Comparison of ENCODE assay signal across 15 cellular contexts in the genomic region with DNA sequence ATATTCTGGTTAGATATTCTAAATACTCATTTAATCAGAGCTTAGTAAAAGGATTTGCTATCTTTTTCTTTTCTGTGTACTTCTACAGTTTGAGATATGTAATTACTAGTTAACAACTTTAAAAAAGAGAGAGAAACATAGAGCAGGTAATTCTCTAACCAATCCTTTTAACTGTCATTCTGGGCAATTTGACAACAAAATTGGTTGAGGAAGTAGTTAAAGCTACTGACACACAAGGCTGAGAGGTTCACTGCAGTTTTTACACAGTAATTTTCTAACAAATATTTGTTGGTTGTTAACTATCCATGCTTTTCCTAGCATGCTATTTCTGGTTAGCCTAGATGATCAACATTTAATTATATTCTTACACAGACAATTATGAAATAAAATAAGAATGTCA. TPM values are rescaled to one million over a fixed set of nuclear protein-coding genes. Genes with fewer than 3 reads are reported as not detected.
DNase-seq lines count a peak whose midpoint lies in the region; ATAC-seq, FAIRE-seq and TF ChIP-seq lines count a peak whose summit lies in the region.
"Had no signal": no experiment of that assay in that cellular context is flagged by ENCODE, and none has a peak within 500 bp of the region (broad histone marks: within the 10 kb centered on the region; RNA-seq: fewer than 3 reads in every experiment).

No MANE protein-coding gene starts in this region.

- TF ChIP-seq CTCF in brain (conservative IDR thresholded peaks at IDR 0.05), result no peak
- TF ChIP-seq CTCF in pancreas (IDR thresholded peaks at IDR 0.05), result no peak

- intact Hi-C loops in posterior vena cava (cut with DNase I), result no loop called here
- intact Hi-C loops in pancreas (cut with DNase I), result no loop called here

- H3K27me3 Mint-ChIP-seq in brain, result peaks cover 4% of the 10 kb centered on the region

- H3K27ac Mint-ChIP-seq in brain, result peak overlapping the region in 3 of 5 experiments; percentile 51 to 93 (median 80)
- H3K27ac Mint-ChIP-seq: IgD-negative memory B cell had no signal

- no peaks in the 10 kb centered on the region for H3K36me3 ChIP-seq in pancreas

- peak overlapping the region in 1 of 4 donors; percentile 6 for H3K27ac ChIP-seq in pancreas
- H3K27ac ChIP-seq: A549, GM23248 had no signal

- FAIRE-seq in pancreas (lab: Jason Lieb, UNC), result no peak
- FAIRE-seq: A549, GM12891 had no signal

- DNase-seq in NCI-H2107 treated with DMSO at 0.1 percent for 48 hours (lab: John Stamatoyannopoulos, UW; ENCODE audit: unreplicated experiment), result peak; percentile 73
- DNase-seq in NCI-H2107 (lab: John Stamatoyannopoulos, UW), result no peak
- peak; percentile 67 for DNase-seq in NCI-H69 (lab: John Stamatoyannopoulos, UW)
- no peak for DNase-seq in posterior vena cava (ENCODE audit: low spot score)
- DNase-seq in dedifferentiated amniotic fluid mesenchymal stem cell (ENCODE audit: extremely low spot score), result no peak
- no peak for DNase-seq in pancreas
- DNase-seq: DMS79, GM23248, NCI-H2081 treated with DMSO at 0.1 percent for 48 hours, NCI-H510A treated with DMSO at 0.1 percent for 48 hours, PC-3 had no signal

- peak overlapping the region in 4 of 5 experiments; percentile 8 to 81 (median 48) for H3K4me3 Mint-ChIP-seq in brain
- H3K4me3 Mint-ChIP-seq: IgD-negative memory B cell had no signal

- ATAC-seq in pancreas, result no peak
- ATAC-seq: A549, PC-3 had no signal

- no peaks in the 10 kb centered on the region for H3K27me3 ChIP-seq in pancreas

- no peaks in the 10 kb centered on the region for H3K9me3 ChIP-seq in pancreas
- H3K9me3 ChIP-seq: A549 had no signal

- peaks cover 58% of the 10 kb centered on the region for H3K4me1 Mint-ChIP-seq in brain
- H3K4me1 Mint-ChIP-seq: IgD-negative memory B cell had no signal

- peaks cover 0 to 15% (median 15%) of the 10 kb centered on the region in 3 donors for H3K4me1 ChIP-seq in pancreas
- H3K4me1 ChIP-seq: A549 had no signal

- no peaks in the 10 kb centered on the region for H3K9me3 Mint-ChIP-seq in brain

- H3K36me3 Mint-ChIP-seq in brain, result no peaks in the 10 kb centered on the region
- H3K36me3 Mint-ChIP-seq: IgD-negative memory B cell had no signal

- no peak overlapping the region for H3K4me3 ChIP-seq in pancreas
- H3K4me3 ChIP-seq: A549, GM23248 had no signal

RNA-seq across cellular contexts. Expression of a gene that starts 3.6 kb away (rescaled TPM):
- polyA plus RNA-seq in brain (ENCODE audit: insufficient read depth, low read depth, low replicate concordance), result 3.3 TPM
- 10 to 100 TPM in 1 of 2 donors, 1 to 10 TPM in 1; 8.1 to 11.0 TPM for total RNA-seq in posterior vena cava
- total RNA-seq in pancreas, result 10 to 100 TPM; 16.0 to 23.0 (median 19.0) TPM
- polyA plus RNA-seq in pancreas, result 1 to 10 TPM; 5.1 to 5.6 TPM
- total RNA-seq: PC-3 had no signal
- polyA plus RNA-seq: IgD-negative memory B cell had no signal

Comparison
In these comparisons a context has a peak if more than half of its experiments do, and no peak if none do; other contexts are left out.
1. DNase-seq: peak in NCI-H2107 treated with DMSO at 0.1 percent for 48 hours (single experiment) and NCI-H69 (single experiment); none in NCI-H2107 (single experiment), posterior vena cava (single experiment), dedifferentiated amniotic fluid mesenchymal stem cell (single experiment) and pancreas (0 of 6).